In the genomic region with DNA sequence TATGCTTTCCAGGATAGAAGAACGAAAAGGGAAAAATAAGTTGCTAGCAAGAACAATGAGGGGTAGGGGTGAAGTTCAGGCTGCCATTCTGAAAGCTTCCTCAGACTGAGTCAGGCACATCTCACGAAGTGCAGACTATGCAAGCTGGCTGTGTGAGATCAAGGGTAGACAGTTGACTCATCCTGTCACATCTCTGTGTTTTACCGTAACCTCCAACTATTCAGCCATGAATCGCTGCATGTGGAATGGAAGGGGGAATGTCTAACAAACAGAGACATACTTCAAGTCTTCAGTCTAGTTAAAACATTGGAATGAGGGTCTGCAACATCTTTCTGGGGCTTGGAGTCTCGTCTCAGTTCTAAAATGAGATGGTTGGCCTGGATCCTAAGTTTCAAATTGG, we compare ENCODE assay signal across 13 cellular contexts. TPM values are rescaled to one million over a fixed set of nuclear protein-coding genes. Genes with fewer than 3 reads are reported as not detected.
DNase-seq lines count a peak whose midpoint lies in the region; ATAC-seq and TF ChIP-seq lines count a peak whose summit lies in the region.
"Had no signal": no experiment of that assay in that cellular context is flagged by ENCODE, and none has a peak within 500 bp of the region (broad histone marks: within the 10 kb centered on the region; RNA-seq: fewer than 3 reads in every experiment).

No MANE protein-coding gene starts in this region.

- H3K79me2 ChIP-seq in ACC112 (ENCODE audit: control insufficient read depth, insufficient read depth, low read length, unreplicated experiment) = no peaks in the 10 kb centered on the region

- no peak for TF ChIP-seq CTCF in GM10266 (IDR thresholded peaks at IDR 0.05; ENCODE audit: control insufficient read depth, insufficient read depth, low read depth, missing control alignments)

- DNase-seq in amniotic epithelial cell (ENCODE audit: low read depth) (peak; percentile 84), islet precursor cell (peak; percentile 86), T-helper 17 cell (no peak), GM10266 (ENCODE audit: extremely low spot score) (no peak)
- no peak for DNase-seq in T-helper 2 cell treated with Interferon-gamma antibody and Interleukin-4, amounts not matched to agents 5 μg/mL and 100 μg/mL, for 36 hours (ENCODE audit: low spot score)
- DNase-seq: activated T-cell treated with anti-CD3 and anti-CD28 coated beads, Interleukin-2, amount 50 U/mL, for 24 hours; NCI-H1417 treated with DMSO at 0.1 percent for 48 hours; SJCRH30; upper lobe of left lung had no signal

- H3K4me1 ChIP-seq in ACC112 (ENCODE audit: control insufficient read depth, insufficient read depth, low read length, unreplicated experiment) = peaks cover 7% of the 10 kb centered on the region
- H3K4me1 ChIP-seq: SJCRH30, upper lobe of left lung had no signal

- H3K27ac ChIP-seq in ACC112 (ENCODE audit: low read depth, low read length) = 0 out of 2 replicates have a peak overlapping the region, but pooled peaks have one; percentile 5
- H3K27ac ChIP-seq: SJCRH30, upper lobe of left lung had no signal

- ATAC-seq in HG02798 (IDR thresholded peaks at IDR 0.05; ENCODE audit: poor library complexity, unreplicated experiment) = peak; percentile 46
- no peak for ATAC-seq in GM19351 (IDR thresholded peaks at IDR 0.05; ENCODE audit: unreplicated experiment)
- ATAC-seq in T-helper 17 cell = no peak

- 0 out of 2 replicates have a peak overlapping the region, but pooled peaks have one; percentile 4 for H3K4me3 ChIP-seq in ACC112 (ENCODE audit: low read depth, low read length)
- H3K4me3 ChIP-seq: SJCRH30, upper lobe of left lung had no signal

- H3K36me3 Mint-ChIP-seq in T-helper 17 cell (ENCODE audit: low read depth) = no peaks in the 10 kb centered on the region
- no peaks in the 10 kb centered on the region for H3K36me3 Mint-ChIP-seq in T-helper 2 cell treated with Interferon-gamma antibody and Interleukin-4, amounts not matched to agents 5 μg/mL and 100 μg/mL, for 36 hours (ENCODE audit: low read depth)

- H3K27me3 ChIP-seq in ACC112 (ENCODE audit: insufficient read depth, low read length) = no peaks in the 10 kb centered on the region
- H3K27me3 ChIP-seq: SJCRH30, upper lobe of left lung had no signal

- no peaks in the 10 kb centered on the region for H3K9me3 Mint-ChIP-seq in T-helper 2 cell treated with Interferon-gamma antibody and Interleukin-4, amounts not matched to agents 5 μg/mL and 100 μg/mL, for 36 hours

- H3K4me3 Mint-ChIP-seq in T-helper 17 cell = no peak overlapping the region
- no peak overlapping the region for H3K4me3 Mint-ChIP-seq in T-helper 2 cell treated with Interferon-gamma antibody and Interleukin-4, amounts not matched to agents 5 μg/mL and 100 μg/mL, for 36 hours
- H3K4me3 Mint-ChIP-seq: activated T-cell treated with anti-CD3 and anti-CD28 coated beads, Interleukin-2, amount 50 U/mL, for 24 hours had no signal

- no peak overlapping the region for H3K27ac Mint-ChIP-seq in T-helper 17 cell
- no peak overlapping the region for H3K27ac Mint-ChIP-seq in T-helper 2 cell treated with Interferon-gamma antibody and Interleukin-4, amounts not matched to agents 5 μg/mL and 100 μg/mL, for 36 hours
- H3K27ac Mint-ChIP-seq: activated T-cell treated with anti-CD3 and anti-CD28 coated beads, Interleukin-2, amount 50 U/mL, for 24 hours had no signal

- H3K4me1 Mint-ChIP-seq in T-helper 17 cell = no peaks in the 10 kb centered on the region
- H3K4me1 Mint-ChIP-seq in T-helper 2 cell treated with Interferon-gamma antibody and Interleukin-4, amounts not matched to agents 5 μg/mL and 100 μg/mL, for 36 hours (ENCODE audit: low read depth) = peaks cover 2% of the 10 kb centered on the region

- no peaks in the 10 kb centered on the region for H3K36me3 ChIP-seq in ACC112 (ENCODE audit: insufficient read depth, low read length)
- H3K36me3 ChIP-seq: SJCRH30, upper lobe of left lung had no signal

- peak overlapping the region; percentile 51 for H2AFZ ChIP-seq in ACC112 (ENCODE audit: low read length, unreplicated experiment)

- no peaks in the 10 kb centered on the region for H3K27me3 Mint-ChIP-seq in T-helper 17 cell
- H3K27me3 Mint-ChIP-seq in T-helper 2 cell treated with Interferon-gamma antibody and Interleukin-4, amounts not matched to agents 5 μg/mL and 100 μg/mL, for 36 hours (ENCODE audit: low read depth) = no peaks in the 10 kb centered on the region
- H3K27me3 Mint-ChIP-seq: activated T-cell treated with anti-CD3 and anti-CD28 coated beads, Interleukin-2, amount 50 U/mL, for 24 hours had no signal

- no peaks in the 10 kb centered on the region for H3K9me3 ChIP-seq in T-helper 17 cell (ENCODE audit: control insufficient read depth, low read length, poor library complexity, severe bottlenecking)
- H3K9me3 ChIP-seq: SJCRH30, upper lobe of left lung had no signal

RNA-seq across cellular contexts. Expression of a gene that starts 25.9 kb away (rescaled TPM):
- not detected for total RNA-seq in T-helper 17 cell
- total RNA-seq: G401 had no signal

Comparison
In these comparisons a context has a peak if more than half of its experiments do, and no peak if none do; other contexts are left out.
1. DNase-seq: peak in amniotic epithelial cell (single experiment) and islet precursor cell (single experiment); none in T-helper 17 cell (0 of 3), T-helper 2 cell treated with Interferon-gamma antibody and Interleukin-4, amounts not matched to agents 5 μg/mL and 100 μg/mL, for 36 hours (single experiment) and GM10266 (single experiment).